ENCODE assay signal across 16 cellular contexts in the genomic region with DNA sequence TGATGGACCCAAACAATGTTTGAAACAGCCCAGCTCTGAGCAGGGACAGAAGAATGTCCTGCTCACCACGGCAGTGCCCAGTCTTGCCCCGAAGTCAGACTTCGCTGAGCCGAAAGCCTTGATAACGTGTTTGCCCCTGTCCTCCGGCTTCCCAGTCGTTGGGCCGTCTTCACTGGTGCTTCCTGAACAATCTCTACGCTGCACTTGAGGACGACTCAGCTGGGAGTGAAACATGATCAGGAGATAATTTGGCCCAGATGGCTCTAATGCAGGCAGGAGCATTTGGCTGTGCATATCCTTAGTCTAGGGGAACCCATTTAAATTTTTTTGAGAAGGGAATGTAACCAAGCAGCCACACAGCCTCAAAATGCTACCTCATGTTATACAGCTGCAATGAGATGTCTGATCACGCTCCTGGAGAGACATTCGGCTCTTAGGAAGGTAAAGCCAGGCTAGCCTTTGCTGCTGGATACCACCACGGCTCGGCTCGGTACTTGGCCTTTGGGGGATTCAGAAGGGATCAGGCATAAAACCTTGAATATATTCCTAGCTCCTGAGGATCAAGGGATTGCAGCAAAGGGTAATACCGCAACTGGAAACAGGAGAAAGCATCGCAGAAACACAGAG. TPM values are rescaled to one million over a fixed set of nuclear protein-coding genes. Genes with fewer than 3 reads are reported as not detected.
DNase-seq lines count a peak whose midpoint lies in the region; ATAC-seq and TF ChIP-seq lines count a peak whose summit lies in the region.
"Had no signal": no experiment of that assay in that cellular context is flagged by ENCODE, and none has a peak within 500 bp of the region (broad histone marks: within the 10 kb centered on the region; RNA-seq: fewer than 3 reads in every experiment).

No MANE protein-coding gene starts in this region.

- ATAC-seq in gastrocnemius medialis (peak; percentile 58 to 63), HG03521 (IDR thresholded peaks at IDR 0.05; ENCODE audit: unreplicated experiment) (no peak)
- no peak for ATAC-seq in activated CD4-positive, alpha-beta T cell treated with anti-CD3 and anti-CD28 coated beads for 36 hours

- H3K4me3 Mint-ChIP-seq in activated CD4-positive, alpha-beta T cell treated with anti-CD3 and anti-CD28 coated beads for 36 hours = no peak overlapping the region

- H3K9me3 Mint-ChIP-seq in activated CD4-positive, alpha-beta T cell treated with anti-CD3 and anti-CD28 coated beads for 36 hours (ENCODE audit: low read depth) = no peaks in the 10 kb centered on the region

- DNase-seq in DMS79 treated with DMSO at 0.1 percent for 48 hours (lab: John Stamatoyannopoulos, UW) (peak; percentile 27), DMS79 (lab: John Stamatoyannopoulos, UW) (no peak), NCI-H82 (lab: John Stamatoyannopoulos, UW) (peak; percentile 65), epithelial cell of esophagus (ENCODE audit: low read depth) (peak; percentile 59), gastrocnemius medialis (no peak), stomach (no peak)
- no peak for DNase-seq in activated CD4-positive, alpha-beta T cell treated with anti-CD3 and anti-CD28 coated beads for 36 hours
- DNase-seq: activated CD4-positive, alpha-beta T cell treated with anti-CD3 and anti-CD28 coated beads for 48 hours; activated effector memory CD4-positive, alpha-beta T cell treated with anti-CD3 and anti-CD28 coated beads, Interleukin-2, amount 50 U/mL, for 16 hours; central memory CD4-positive, alpha-beta T cell; islet precursor cell; NCI-H774; SW 1271; trophoblast cell had no signal

- in situ Hi-C loops in gastrocnemius medialis (cut with MboI; ENCODE audit: low sequenced_read_pairs in 4 of 4) = no loop called here

- POLR2A ChIA-PET in activated CD4-positive, alpha-beta T cell treated with anti-CD3 and anti-CD28 coated beads for 36 hours (lab: Charles Lee) = no interaction called here

- no peaks in the 10 kb centered on the region for H3K27me3 ChIP-seq in gastrocnemius medialis
- no peaks in the 10 kb centered on the region for H3K27me3 ChIP-seq in stomach

- H3K27ac Mint-ChIP-seq in activated CD4-positive, alpha-beta T cell treated with anti-CD3 and anti-CD28 coated beads for 36 hours = no peak overlapping the region

- no peaks in the 10 kb centered on the region for H3K9me3 ChIP-seq in gastrocnemius medialis
- H3K9me3 ChIP-seq in stomach = no peaks in the 10 kb centered on the region

- peaks cover 9% of the 10 kb centered on the region for H3K4me1 Mint-ChIP-seq in activated CD4-positive, alpha-beta T cell treated with anti-CD3 and anti-CD28 coated beads for 36 hours

- TF ChIP-seq EP300 in stomach (IDR thresholded peaks at IDR 0.05) = no peak

- H3K27ac ChIP-seq in gastrocnemius medialis (no peak overlapping the region), stomach (no peak overlapping the region)
- H3K27ac ChIP-seq: 22Rv1 had no signal

- H3K27me3 Mint-ChIP-seq in activated CD4-positive, alpha-beta T cell treated with anti-CD3 and anti-CD28 coated beads for 36 hours = no peaks in the 10 kb centered on the region

- H3K36me3 Mint-ChIP-seq in activated CD4-positive, alpha-beta T cell treated with anti-CD3 and anti-CD28 coated beads for 36 hours (ENCODE audit: low read depth) = no peaks in the 10 kb centered on the region

- WGBS in stomach, 5 donors = 71 to 81% (median 79%) methylated on average over 17 of the region's 17 CpGs

- peaks cover 6 to 8% of the 10 kb centered on the region in 2 donors for H3K4me1 ChIP-seq in gastrocnemius medialis
- no peaks in the 10 kb centered on the region for H3K4me1 ChIP-seq in stomach

- CTCF ChIA-PET in activated CD4-positive, alpha-beta T cell treated with anti-CD3 and anti-CD28 coated beads for 36 hours (lab: Charles Lee) = interaction anchor here (1.1 to 1.5 kb wide), 2 partner anchors 20 to 47 kb away, joined by 3 to 4 read pairs; no protein-coding TSS in a partner anchor

- TF ChIP-seq POLR2A in gastrocnemius medialis (IDR thresholded peaks at IDR 0.05) (no peak), stomach (IDR thresholded peaks at IDR 0.05) (no peak)

- H3K36me3 ChIP-seq in gastrocnemius medialis = no peaks in the 10 kb centered on the region
- H3K36me3 ChIP-seq in stomach = no peaks in the 10 kb centered on the region

- no peak overlapping the region for H3K4me3 ChIP-seq in epithelial cell of esophagus (ENCODE audit: low read length)
- H3K4me3 ChIP-seq in gastrocnemius medialis = no peak overlapping the region
- H3K4me3 ChIP-seq in stomach = no peak overlapping the region

- intact Hi-C loops in gastrocnemius medialis (cut with DNase I; ENCODE audit: low total_unique reads) (no loop called here), stomach (cut with DNase I; ENCODE audit: low total_unique reads) (no loop called here)
- intact Hi-C loops in activated CD4-positive, alpha-beta T cell treated with anti-CD3 and anti-CD28 coated beads for 36 hours (cut with DNase I, micrococcal nuclease) = no loop called here

- TF ChIP-seq CTCF in epithelial cell of esophagus (IDR thresholded peaks at IDR 0.05; ENCODE audit: insufficient read depth, low read depth, low read length, missing control alignments) (no peak), gastrocnemius medialis (IDR thresholded peaks at IDR 0.05 in 4 of 5, conservative IDR thresholded peaks at IDR 0.05 in 1 of 5) (no peak), stomach (IDR thresholded peaks at IDR 0.05) (no peak)

RNA-seq across cellular contexts. Expression of a gene that starts 43.6 kb away (rescaled TPM):
- 10 to 100 TPM; 60.8 to 78.4 (median 70.2) TPM for total RNA-seq in gastrocnemius medialis
- 10 to 100 TPM; 23.3 to 28.8 TPM for total RNA-seq in activated CD4-positive, alpha-beta T cell treated with anti-CD3 and anti-CD28 coated beads for 36 hours
- total RNA-seq in stomach = 100 to 1,000 TPM in 1 of 5 donors, 10 to 100 TPM in 2, 1 to 10 TPM in 1, under 1 TPM in 1; 0.58 to 387 (median 29.6) TPM
- 1 to 10 TPM; 5.2 to 8.5 (median 7.8) TPM for polyA plus RNA-seq in stomach

Comparison
In these comparisons a context has a peak if more than half of its experiments do, and no peak if none do; other contexts are left out.
1. DNase-seq: peak in DMS79 treated with DMSO at 0.1 percent for 48 hours (single experiment), NCI-H82 (single experiment) and epithelial cell of esophagus (single experiment); none in DMS79 (single experiment), gastrocnemius medialis (0 of 2), activated CD4-positive, alpha-beta T cell treated with anti-CD3 and anti-CD28 coated beads for 36 hours (single experiment) and stomach (single experiment).
2. ATAC-seq: peak in gastrocnemius medialis (2 of 2); none in HG03521 (single experiment) and activated CD4-positive, alpha-beta T cell treated with anti-CD3 and anti-CD28 coated beads for 36 hours (single experiment).